In genomic region chr7:94011714-94012353, GRCh38 we compare ENCODE assay signal across 22 cellular contexts. TPM values are rescaled to one million over a fixed set of nuclear protein-coding genes. Genes with fewer than 3 reads are reported as not detected.
DNase-seq lines count a peak whose midpoint lies in the region; ATAC-seq, FAIRE-seq and TF ChIP-seq lines count a peak whose summit lies in the region.
"Had no signal": no experiment of that assay in that cellular context is flagged by ENCODE, and none has a peak within 500 bp of the region (broad histone marks: within the 10 kb centered on the region; RNA-seq: fewer than 3 reads in every experiment).

No MANE protein-coding gene starts in this region.

- H3K4ac ChIP-seq in H9 (ENCODE audit: low read depth, low read length), result no peak overlapping the region

- H3K9me3 ChIP-seq in H9 (ENCODE audit: control insufficient read depth, low read depth, low read length), result no peaks in the 10 kb centered on the region
- H3K9me3 ChIP-seq in kidney (ENCODE audit: control insufficient read depth in 1 of 2, low read length in 2 of 2), result no peaks in the 10 kb centered on the region
- no peaks in the 10 kb centered on the region for H3K9me3 ChIP-seq in testis
- H3K9me3 ChIP-seq: A549 had no signal

- intact Hi-C loops in kidney (cut with DNase I) (no loop called here), testis (cut with DNase I; ENCODE audit: low total_unique reads) (no loop called here)

- no peak for TF ChIP-seq POLR2A in testis (IDR thresholded peaks at IDR 0.05)

- H3K23ac ChIP-seq in H9 (ENCODE audit: insufficient read length, low read depth, low read length), result no peak overlapping the region

- no peak overlapping the region for H4K91ac ChIP-seq in H9 (ENCODE audit: insufficient read length, low read depth, low read length)

- H2BK20ac ChIP-seq in H9 (ENCODE audit: low read depth, low read length, poor library complexity, severe bottlenecking), result no peak overlapping the region

- no peak overlapping the region for H2BK5ac ChIP-seq in H9 (ENCODE audit: insufficient read length, low read length)

- H2BK15ac ChIP-seq in H9 (ENCODE audit: low read depth, low read length), result no peak overlapping the region

- no peaks in the 10 kb centered on the region for H3K27me3 ChIP-seq in H9 (ENCODE audit: insufficient read depth, low read length)
- no peaks in the 10 kb centered on the region for H3K27me3 ChIP-seq in testis
- H3K27me3 ChIP-seq: BLaER1 had no signal

- H3K4me1 Mint-ChIP-seq in H9, result peaks cover 4 to 6% of the 10 kb centered on the region in 2 experiments; a peak in 1 of 4 replicates
- H3K4me1 Mint-ChIP-seq: CD14-positive monocyte; CD4-positive, alpha-beta memory T cell; IgD-negative memory B cell had no signal

- H3K9me3 Mint-ChIP-seq in H9, result no peaks in the 10 kb centered on the region
- H3K9me3 Mint-ChIP-seq: CD4-positive, alpha-beta memory T cell had no signal

- H2AK5ac ChIP-seq in H9 (ENCODE audit: insufficient read length, low read length), result no peak overlapping the region

- H3K4me3 ChIP-seq in kidney (ENCODE audit: low read length in 2 of 2), result no peak overlapping the region
- H3K4me3 ChIP-seq in testis, result peak overlapping the region; percentile 19 to 36
- H3K4me3 ChIP-seq: A549, BLaER1, GM23248 had no signal

- H3K56ac ChIP-seq in H9 (ENCODE audit: insufficient read length, low read depth, low read length), result no peak overlapping the region

- no peak overlapping the region for H3K27ac ChIP-seq in H9 (ENCODE audit: insufficient read length, low read depth, low read length)
- no peak overlapping the region for H3K27ac ChIP-seq in kidney (ENCODE audit: low read depth in 2 of 2, low read length in 2 of 2)
- H3K27ac ChIP-seq in testis, result no peak overlapping the region
- H3K27ac ChIP-seq: 22Rv1, A549, BLaER1, GM23248 had no signal

- no peak overlapping the region for H3T11ph ChIP-seq in H9 (ENCODE audit: low read length)

- FAIRE-seq in kidney (lab: Jason Lieb, UNC), result no peak
- FAIRE-seq: A549, H54, HepG2 had no signal

- H4K5ac ChIP-seq in H9 (ENCODE audit: insufficient read length, low read depth, low read length), result no peak overlapping the region

- no peak overlapping the region for H3K18ac ChIP-seq in H9 (ENCODE audit: insufficient read length, low read depth, low read length)

- peaks cover 3% of the 10 kb centered on the region for H3K27me3 Mint-ChIP-seq in H9 (ENCODE audit: low read depth)

- H2BK12ac ChIP-seq in H9 (ENCODE audit: insufficient read length, low read depth, low read length), result no peak overlapping the region

- no peaks in the 10 kb centered on the region for H3K23me2 ChIP-seq in H9 (ENCODE audit: insufficient read length, low read depth, low read length, poor library complexity, severe bottlenecking)

- no peaks in the 10 kb centered on the region for H3K79me1 ChIP-seq in H9 (ENCODE audit: insufficient read depth, low read depth, low read length, poor library complexity, severe bottlenecking)

- H3K27ac Mint-ChIP-seq in H9, result no peak overlapping the region
- H3K27ac Mint-ChIP-seq: CD14-positive monocyte; CD4-positive, alpha-beta memory T cell; IgD-negative memory B cell had no signal

- DNase-seq in activated gamma-delta T cell (lab: John Stamatoyannopoulos, UW), result peak; percentile 8
- no peak for DNase-seq in activated gamma-delta T cell treated with Interleukin-2 at 50 U/mL for 16 hours
- peak; percentile 31 for DNase-seq in H9
- DNase-seq in kidney, result peak; percentile 59
- DNase-seq in testis, result peak; percentile 17
- DNase-seq in UCSD-AML1 (lab: John Stamatoyannopoulos, UW; ENCODE audit: unreplicated experiment), result no peak
- DNase-seq: AML-193; CD4-positive, alpha-beta memory T cell; DMS153; DMS79; GDM1; GM23248 had no signal

- H3K4me2 ChIP-seq in H9 (ENCODE audit: insufficient read depth, insufficient read length, low read length), result no peak overlapping the region
- H3K4me2 ChIP-seq: A549, BLaER1 had no signal

- TF ChIP-seq CTCF in H9 (conservative IDR thresholded peaks at IDR 0.05) (no peak), kidney (IDR thresholded peaks at IDR 0.05; ENCODE audit: borderline replicate concordance, extremely low read depth, insufficient read depth) (no peak), testis (IDR thresholded peaks at IDR 0.05) (no peak)

- H3K36me3 ChIP-seq in kidney (ENCODE audit: control insufficient read depth in 1 of 2, insufficient read depth in 2 of 2, low read length in 2 of 2), result no peaks in the 10 kb centered on the region
- no peaks in the 10 kb centered on the region for H3K36me3 ChIP-seq in testis (ENCODE audit: low read depth, missing control alignments)
- H3K36me3 ChIP-seq: BLaER1 had no signal

- H4K8ac ChIP-seq in H9 (replicated peaks; ENCODE audit: insufficient read length, low read depth, low read length), result no peak overlapping the region

- H3K14ac ChIP-seq in H9 (ENCODE audit: insufficient read depth, low read length), result no peak overlapping the region

- H4K20me1 ChIP-seq in H9 (ENCODE audit: control insufficient read depth, insufficient read depth, insufficient read length), result no peaks in the 10 kb centered on the region
- H4K20me1 ChIP-seq: BLaER1 had no signal

- ATAC-seq in GM21529 (IDR thresholded peaks at IDR 0.05; ENCODE audit: unreplicated experiment) (no peak), esophagus mucosa (no peak)
- ATAC-seq: HCT116 had no signal

- no peak overlapping the region for H3K9ac ChIP-seq in H9 (ENCODE audit: extremely low read depth, insufficient read length, low read length)
- H3K9ac ChIP-seq in kidney (ENCODE audit: low read length in 2 of 2), result no peak overlapping the region
- H3K9ac ChIP-seq: BLaER1, GM23248 had no signal

- no peak overlapping the region for H2AFZ ChIP-seq in H9 (ENCODE audit: low read length)
- H2AFZ ChIP-seq: GM23248 had no signal

- WGBS in H9 (ENCODE audit: extremely low coverage, insufficient read length, low lambda C conversion rate), result no CpG with 5 or more reads among the region's 35 CpGs
- WGBS in testis, 2 donors, result 64 to 90% methylated on average over 4 to 29 of the region's 35 CpGs

- H3K4me1 ChIP-seq in H9 (ENCODE audit: insufficient read depth, low read length), result no peaks in the 10 kb centered on the region
- no peaks in the 10 kb centered on the region for H3K4me1 ChIP-seq in kidney (ENCODE audit: control insufficient read depth in 1 of 2, insufficient read depth in 1 of 2, low read depth in 1 of 2, low read length in 2 of 2)
- H3K4me1 ChIP-seq in testis, result no peaks in the 10 kb centered on the region
- H3K4me1 ChIP-seq: A549, BLaER1 had no signal

- H2BK120ac ChIP-seq in H9 (ENCODE audit: low read depth, low read length, poor library complexity, severe bottlenecking), result no peak overlapping the region

- H3K4me3 Mint-ChIP-seq in H9, result no peak overlapping the region
- H3K4me3 Mint-ChIP-seq: CD14-positive monocyte; CD4-positive, alpha-beta memory T cell; IgD-negative memory B cell had no signal

- no peaks in the 10 kb centered on the region for H3K79me2 ChIP-seq in H9 (ENCODE audit: insufficient read depth, low read length)

- no peaks in the 10 kb centered on the region; a peak in 1 of 7 replicates for H3K36me3 Mint-ChIP-seq in H9 (ENCODE audit: insufficient read depth in 1 of 3, low read depth in 3 of 3)
- H3K36me3 Mint-ChIP-seq: CD14-positive monocyte; CD4-positive, alpha-beta memory T cell; IgD-negative memory B cell had no signal

RNA-seq across cellular contexts. Expression of gene BET1, which starts 7.7 kb away (rescaled TPM):
- total RNA-seq in H9 (2021) (21.4 and 23.4 TPM in 2 replicates), kidney (25.8 TPM), testis (10 to 100 TPM; 19.4 to 28.3 TPM), esophagus mucosa (12.2 TPM)
- polyA plus RNA-seq in kidney (ENCODE audit: insufficient read depth, low read depth, low replicate concordance) (32.2 TPM), testis (ENCODE audit: insufficient read depth, low read depth, low replicate concordance) (23.6 TPM)

Comparison
In these comparisons a context has a peak if more than half of its experiments do, and no peak if none do; other contexts are left out.
1. DNase-seq: peak in activated gamma-delta T cell (single experiment), H9 (single experiment), kidney (single experiment) and testis (single experiment); none in activated gamma-delta T cell treated with Interleukin-2 at 50 U/mL for 16 hours (single experiment) and UCSD-AML1 (single experiment).
2. H3K4me3 ChIP-seq: peak in testis (2 of 2); none in kidney (0 of 2).